In genomic region chr10:28471705-28472050, GRCh38 we compare ENCODE assay signal across 1 cellular context.
TF ChIP-seq lines count a peak whose summit lies in the region.

No MANE protein-coding gene starts in this region.

TF ChIP-seq in GM23338, 12 proteins besides CTCF, POLR2A, EP300 and RAD21 (continued from another document):
- TF ChIP-seq REST (IDR thresholded peaks at IDR 0.05; ENCODE audit: unreplicated experiment), result no peak
- no peak for TF ChIP-seq STAT1 (IDR thresholded peaks at IDR 0.05; ENCODE audit: unreplicated experiment)
- no peak for TF ChIP-seq CREB1 (CRISPR knock-in tag; IDR thresholded peaks at IDR 0.05; ENCODE audit: low read depth)
- no peak for TF ChIP-seq ZNF331 (CRISPR knock-in tag; IDR thresholded peaks at IDR 0.05; ENCODE audit: low read depth)
- TF ChIP-seq NANOG (IDR thresholded peaks at IDR 0.05; ENCODE audit: borderline replicate concordance), result no peak
- TF ChIP-seq ETS1 (IDR thresholded peaks at IDR 0.05), result no peak
